In the genomic region with DNA sequence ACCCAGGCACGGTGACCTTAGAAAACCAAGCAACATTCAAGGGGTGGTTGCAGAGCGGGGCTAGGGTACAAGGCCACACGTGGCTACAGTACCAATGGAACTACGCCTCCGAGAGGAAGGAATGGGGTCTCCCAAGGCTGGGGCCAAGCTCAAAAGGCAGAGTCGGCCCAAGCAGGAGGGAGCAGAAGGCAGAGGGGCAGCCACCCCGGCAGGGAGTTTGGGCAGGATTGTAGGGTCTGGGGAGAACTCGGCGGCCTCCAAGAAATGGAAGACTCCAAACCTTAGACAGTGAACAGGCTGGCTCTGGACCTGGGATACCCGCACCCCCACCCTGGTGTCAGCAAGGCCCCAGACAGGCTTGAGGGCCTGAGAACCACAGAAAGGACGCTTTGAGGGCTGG, we compare ENCODE assay signal across 14 cellular contexts. TPM values are rescaled to one million over a fixed set of nuclear protein-coding genes. Genes with fewer than 3 reads are reported as not detected.
DNase-seq lines count a peak whose midpoint lies in the region; ATAC-seq and TF ChIP-seq lines count a peak whose summit lies in the region.
"Had no signal": no experiment of that assay in that cellular context is flagged by ENCODE, and none has a peak within 500 bp of the region (broad histone marks: within the 10 kb centered on the region; RNA-seq: fewer than 3 reads in every experiment).

No MANE protein-coding gene starts in this region.

- H3K27me3 ChIP-seq in CD4-positive, alpha-beta T cell (ENCODE audit: control insufficient read depth, insufficient read depth, low read length) = no peaks in the 10 kb centered on the region
- no peaks in the 10 kb centered on the region for H3K27me3 ChIP-seq in HUES48 (ENCODE audit: control insufficient read depth, insufficient read depth, low read length)
- H3K27me3 ChIP-seq: sigmoid colon, upper lobe of left lung had no signal

- POLR2A ChIA-PET in CD4-positive, alpha-beta T cell (lab: Charles Lee) = interaction anchor here (1.0 to 4.8 kb wide), 2 partner anchors 29 to 72 kb away, joined by 3 to 20 read pairs; partner anchors contain the start of gene ATRIP
- POLR2A ChIA-PET in naive thymus-derived CD8-positive, alpha-beta T cell (lab: Charles Lee) = interaction anchor here (0.5 to 4.8 kb wide), 4 partner anchors 14 to 69 kb away, joined by 3 to 49 read pairs (median 21); partner anchors contain the start of genes CCDC51, SHISA5 and TMA7

- H3K4me3 ChIP-seq in HUES48 (ENCODE audit: low read depth, low read length) = no peak overlapping the region
- H3K4me3 ChIP-seq: sigmoid colon, upper lobe of left lung had no signal

- H3K4me3 Mint-ChIP-seq in CD4-positive, alpha-beta T cell = peak overlapping the region; percentile 38
- H3K4me3 Mint-ChIP-seq in dendritic cell treated with granulocyte-macrophage colony-stimulating factor and Interleukin-4, amounts not matched to agents 40 ng/mL and 50 ng/mL, for 4 days = no peak overlapping the region
- H3K4me3 Mint-ChIP-seq in naive thymus-derived CD8-positive, alpha-beta T cell = no peak overlapping the region

- H3K27me3 Mint-ChIP-seq in CD4-positive, alpha-beta T cell = no peaks in the 10 kb centered on the region
- no peaks in the 10 kb centered on the region for H3K27me3 Mint-ChIP-seq in dendritic cell treated with granulocyte-macrophage colony-stimulating factor and Interleukin-4, amounts not matched to agents 40 ng/mL and 50 ng/mL, for 4 days
- no peaks in the 10 kb centered on the region for H3K27me3 Mint-ChIP-seq in naive thymus-derived CD8-positive, alpha-beta T cell

- H3K9me3 Mint-ChIP-seq in CD4-positive, alpha-beta T cell = no peaks in the 10 kb centered on the region
- no peaks in the 10 kb centered on the region for H3K9me3 Mint-ChIP-seq in dendritic cell treated with granulocyte-macrophage colony-stimulating factor and Interleukin-4, amounts not matched to agents 40 ng/mL and 50 ng/mL, for 4 days
- H3K9me3 Mint-ChIP-seq in naive thymus-derived CD8-positive, alpha-beta T cell = no peaks in the 10 kb centered on the region

- H3K36me3 ChIP-seq in HUES48 (ENCODE audit: control insufficient read depth, insufficient read depth, low read length) = peaks cover 3% of the 10 kb centered on the region; the same call in 1 of the 2 replicates

- CTCF ChIA-PET in CD4-positive, alpha-beta T cell (lab: Charles Lee) = no interaction called here

- no peak for TF ChIP-seq CTCF in CD4-positive, alpha-beta T cell (IDR thresholded peaks at IDR 0.05)

- peak overlapping the region; percentile 3; the same call in 1 of the 2 replicates for H3K9ac ChIP-seq in HUES48 (ENCODE audit: low read depth, low read length)

- no peak for ATAC-seq in CD4-positive, alpha-beta T cell (ENCODE audit: poor library complexity)
- no peak for ATAC-seq in naive thymus-derived CD8-positive, alpha-beta T cell
- ATAC-seq in GM21528 (IDR thresholded peaks at IDR 0.05; ENCODE audit: low FRiP score, unreplicated experiment) = no peak

- no peak for DNase-seq in CD4-positive, alpha-beta T cell
- no peak for DNase-seq in naive thymus-derived CD8-positive, alpha-beta T cell
- DNase-seq in medulla oblongata (ENCODE audit: extremely low spot score) (no peak), dermis blood vessel endothelial cell (no peak), NCI-H1092 (lab: John Stamatoyannopoulos, UW) (no peak)
- DNase-seq: central memory CD4-positive, alpha-beta T cell; glutamatergic neuron; NCI-H2029 treated with DMSO at 0.1 percent for 48 hours; stimulated activated CD4-positive, alpha-beta T cell treated with anti-CD3 and anti-CD28 coated beads, Interleukin-4, amount 100 ng/mL, for 1 hour; upper lobe of left lung had no signal

- H3K4me1 ChIP-seq in HUES48 (ENCODE audit: control insufficient read depth, insufficient read depth, low read length) = peaks cover 17% of the 10 kb centered on the region

- H3K9me3 ChIP-seq in CD4-positive, alpha-beta T cell (ENCODE audit: control insufficient read depth, low read length) = no peaks in the 10 kb centered on the region
- H3K9me3 ChIP-seq in HUES48 (ENCODE audit: control insufficient read depth, insufficient read depth, low read length) = no peaks in the 10 kb centered on the region
- H3K9me3 ChIP-seq: sigmoid colon, upper lobe of left lung had no signal

- H3K36me3 Mint-ChIP-seq in CD4-positive, alpha-beta T cell (ENCODE audit: low read depth) = peaks cover 6% of the 10 kb centered on the region
- H3K36me3 Mint-ChIP-seq in dendritic cell treated with granulocyte-macrophage colony-stimulating factor and Interleukin-4, amounts not matched to agents 40 ng/mL and 50 ng/mL, for 4 days (ENCODE audit: low read depth) = peaks cover 36% of the 10 kb centered on the region
- no peaks in the 10 kb centered on the region for H3K36me3 Mint-ChIP-seq in naive thymus-derived CD8-positive, alpha-beta T cell

- no peak overlapping the region for H3K27ac ChIP-seq in CD4-positive, alpha-beta T cell (ENCODE audit: low read depth, low read length)
- H3K27ac ChIP-seq in HUES48 (ENCODE audit: low read depth, low read length) = peak overlapping the region; percentile 74
- H3K27ac ChIP-seq: sigmoid colon had no signal

- intact Hi-C loops in CD4-positive, alpha-beta T cell (cut with DNase I, micrococcal nuclease) = loop anchor here in 1 of 2 experiments (5.0 kb wide), 1 partner anchor 38 kb away; no protein-coding TSS in a partner anchor
- intact Hi-C loops in dendritic cell treated with granulocyte-macrophage colony-stimulating factor and Interleukin-4, amounts not matched to agents 40 ng/mL and 50 ng/mL, for 4 days (cut with micrococcal nuclease) = no loop called here

- peak overlapping the region; percentile 75 for H3K27ac Mint-ChIP-seq in CD4-positive, alpha-beta T cell
- peak overlapping the region; percentile 28 for H3K27ac Mint-ChIP-seq in dendritic cell treated with granulocyte-macrophage colony-stimulating factor and Interleukin-4, amounts not matched to agents 40 ng/mL and 50 ng/mL, for 4 days
- peak overlapping the region in 9 of 10 donors; percentile 3 to 91 (median 79) for H3K27ac Mint-ChIP-seq in naive thymus-derived CD8-positive, alpha-beta T cell

- H3K4me1 Mint-ChIP-seq in CD4-positive, alpha-beta T cell (ENCODE audit: low read depth) = peaks cover 47% of the 10 kb centered on the region
- peaks cover 40% of the 10 kb centered on the region for H3K4me1 Mint-ChIP-seq in dendritic cell treated with granulocyte-macrophage colony-stimulating factor and Interleukin-4, amounts not matched to agents 40 ng/mL and 50 ng/mL, for 4 days (ENCODE audit: low read depth)
- H3K4me1 Mint-ChIP-seq in naive thymus-derived CD8-positive, alpha-beta T cell = peaks cover 26 to 73% (median 59%) of the 10 kb centered on the region in 4 donors

RNA-seq across cellular contexts. Expression of gene ATRIP, which starts 28.7 kb away (rescaled TPM):
- total RNA-seq in CD4-positive, alpha-beta T cell = 10 to 100 TPM in 1 of 2 experiments, 1 to 10 TPM in 1; 8.8 to 10.3 TPM
- total RNA-seq in naive thymus-derived CD8-positive, alpha-beta T cell = 10 to 100 TPM; 13.2 to 13.5 TPM
- polyA plus RNA-seq in naive thymus-derived CD8-positive, alpha-beta T cell = 10 to 100 TPM in 2 of 3 donors, 1 to 10 TPM in 1; 8.9 to 17.5 (median 13.1) TPM
- 8.2 TPM in 2 replicates for total RNA-seq in dermis blood vessel endothelial cell

RNA-seq across cellular contexts. Expression of gene SHISA5, which starts 28.8 kb away (rescaled TPM):
- total RNA-seq in CD4-positive, alpha-beta T cell = 100 to 1,000 TPM; 102 to 109 TPM
- 100 to 1,000 TPM; 176 to 186 TPM for total RNA-seq in naive thymus-derived CD8-positive, alpha-beta T cell
- polyA plus RNA-seq in naive thymus-derived CD8-positive, alpha-beta T cell = 100 to 1,000 TPM; 341 to 364 (median 359) TPM
- total RNA-seq in dermis blood vessel endothelial cell = 95.5 and 133 TPM in 2 replicates

RNA-seq across cellular contexts. Expression of gene TMA7, which starts 35.1 kb away (rescaled TPM):
- total RNA-seq in CD4-positive, alpha-beta T cell = 100 to 1,000 TPM; 289 to 297 TPM
- 100 to 1,000 TPM; 274 to 291 TPM for total RNA-seq in naive thymus-derived CD8-positive, alpha-beta T cell
- 100 to 1,000 TPM; 714 to 931 (median 847) TPM for polyA plus RNA-seq in naive thymus-derived CD8-positive, alpha-beta T cell
- 223 and 272 TPM in 2 replicates for total RNA-seq in dermis blood vessel endothelial cell

RNA-seq across cellular contexts. Expression of gene CCDC51, which starts 35.3 kb away (rescaled TPM):
- 1 to 10 TPM; 5.5 to 5.8 TPM for total RNA-seq in CD4-positive, alpha-beta T cell
- 1 to 10 TPM; 4.6 to 4.7 TPM for total RNA-seq in naive thymus-derived CD8-positive, alpha-beta T cell
- polyA plus RNA-seq in naive thymus-derived CD8-positive, alpha-beta T cell = 10 to 100 TPM in 2 of 3 donors, 1 to 10 TPM in 1; 8.6 to 12.9 (median 11.8) TPM
- total RNA-seq in dermis blood vessel endothelial cell = 16.4 and 18.0 TPM in 2 replicates

RNA-seq across cellular contexts. Expression of gene PLXNB1, which starts 45.3 kb away (rescaled TPM):
- total RNA-seq in CD4-positive, alpha-beta T cell = 1 to 10 TPM; 1.1 to 2.0 TPM
- 1 to 10 TPM; 2.0 to 3.2 TPM for total RNA-seq in naive thymus-derived CD8-positive, alpha-beta T cell
- not detected for polyA plus RNA-seq in naive thymus-derived CD8-positive, alpha-beta T cell
- 16.8 and 23.7 TPM in 2 replicates for total RNA-seq in dermis blood vessel endothelial cell

Comparison
In these comparisons a context has a peak if more than half of its experiments do, and no peak if none do; other contexts are left out.
1. H3K27ac Mint-ChIP-seq: peak in every context shown above with its lines; median percentile 79 in naive thymus-derived CD8-positive, alpha-beta T cell; 75 in CD4-positive, alpha-beta T cell; 28 in dendritic cell treated with granulocyte-macrophage colony-stimulating factor and Interleukin-4, amounts not matched to agents 40 ng/mL and 50 ng/mL, for 4 days.